1 cellular context compared by ENCODE assay signal in the genomic region with DNA sequence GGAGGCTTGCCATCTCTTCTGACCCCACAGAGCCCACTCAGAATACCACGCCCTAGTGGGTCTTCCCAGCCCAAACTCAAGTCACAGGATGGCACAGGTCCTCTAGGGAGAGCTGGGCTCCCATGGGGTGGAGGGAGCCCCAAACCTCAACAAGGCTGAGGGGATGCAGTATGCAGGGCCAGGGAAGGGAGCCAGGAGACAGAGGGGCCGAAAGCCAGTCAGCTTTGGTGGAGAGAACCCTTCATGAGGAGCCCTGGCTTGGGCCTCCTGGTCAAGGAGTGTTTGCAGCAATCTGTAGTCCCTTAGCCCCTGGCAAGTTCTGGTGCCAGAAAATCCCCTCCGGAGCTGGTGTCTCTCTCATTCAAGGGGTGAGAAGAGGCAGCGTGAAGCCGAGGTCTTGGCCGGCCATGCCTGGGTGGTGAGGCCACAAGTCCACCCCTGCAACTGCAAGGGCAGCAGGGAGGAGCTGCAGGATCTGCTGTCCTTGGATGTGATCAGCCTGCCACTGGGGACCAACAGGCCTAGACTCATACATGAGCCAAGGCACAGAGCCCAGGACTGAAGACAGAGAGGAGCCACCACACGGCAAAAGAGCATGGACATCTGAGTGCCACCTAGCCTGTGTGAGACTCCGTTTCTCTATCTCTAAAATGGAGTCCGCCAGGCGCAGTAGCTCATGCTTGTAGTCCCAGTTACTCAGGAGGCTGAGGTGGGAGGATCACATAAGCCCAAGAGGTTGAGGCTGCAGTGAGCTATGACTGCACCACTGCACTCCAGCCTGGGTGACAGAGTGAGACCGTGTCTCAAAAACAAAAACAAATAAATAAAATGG.
TF ChIP-seq lines count a peak whose summit lies in the region.

No MANE protein-coding gene starts in this region.

TF ChIP-seq in SK-N-SH, 30 proteins besides CTCF, POLR2A, EP300 and RAD21 (continued from another document):
- TF ChIP-seq, protein P1, sequence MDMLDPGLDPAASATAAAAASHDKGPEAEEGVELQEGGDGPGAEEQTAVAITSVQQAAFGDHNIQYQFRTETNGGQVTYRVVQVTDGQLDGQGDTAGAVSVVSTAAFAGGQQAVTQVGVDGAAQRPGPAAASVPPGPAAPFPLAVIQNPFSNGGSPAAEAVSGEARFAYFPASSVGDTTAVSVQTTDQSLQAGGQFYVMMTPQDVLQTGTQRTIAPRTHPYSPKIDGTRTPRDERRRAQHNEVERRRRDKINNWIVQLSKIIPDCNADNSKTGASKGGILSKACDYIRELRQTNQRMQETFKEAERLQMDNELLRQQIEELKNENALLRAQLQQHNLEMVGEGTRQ (IDR thresholded peaks at IDR 0.05; ENCODE audit: borderline replicate concordance, low read depth, low read length): no peak
- TF ChIP-seq JUND (IDR thresholded peaks at IDR 0.05) (0 out of 2 replicates have a peak, but pooled peaks have one; percentile 16), GABPA (IDR thresholded peaks at IDR 0.05; ENCODE audit: low read depth) (no peak), RCOR1 (IDR thresholded peaks at IDR 0.05; ENCODE audit: low read length) (no peak)
